In the genomic region with DNA sequence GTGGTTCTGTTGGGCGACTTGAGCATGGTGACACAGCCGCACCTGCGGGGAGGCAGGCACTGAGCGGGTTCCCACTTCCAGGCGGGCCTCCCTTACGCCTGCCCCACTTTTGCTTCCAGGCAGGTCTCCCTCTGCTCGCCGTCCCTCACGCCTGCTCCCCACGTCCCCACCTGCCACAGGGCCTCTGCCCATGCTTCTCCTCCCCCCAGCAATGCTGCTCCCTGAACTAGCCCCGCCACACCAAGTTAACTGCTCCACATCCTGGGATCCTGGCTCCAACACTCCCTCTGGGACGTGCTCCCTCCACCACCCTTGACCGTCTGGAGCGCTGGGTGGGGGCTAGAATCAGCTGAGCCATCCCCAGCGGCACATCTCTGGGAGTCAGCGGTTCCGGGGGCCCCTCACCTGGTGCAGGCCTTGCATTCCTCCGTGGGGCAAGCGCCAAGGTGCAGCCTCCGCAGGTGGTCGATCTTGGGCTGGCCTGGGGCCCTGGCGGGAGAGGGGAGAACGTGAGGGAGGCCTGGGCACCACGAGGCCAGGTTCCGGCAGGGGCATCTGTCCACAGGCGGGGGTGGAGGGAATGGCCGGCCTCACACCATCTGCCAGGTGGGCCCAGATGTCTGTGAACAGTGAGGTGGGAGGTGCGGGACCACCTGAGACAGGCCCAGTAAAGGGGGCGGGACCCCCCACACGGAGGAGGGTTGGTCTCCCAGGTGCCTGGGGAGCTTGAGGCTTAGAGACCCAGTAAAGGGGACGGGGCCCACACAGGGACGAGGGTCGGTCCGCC, we compare ENCODE assay signal across 12 cellular contexts. TPM values are rescaled to one million over a fixed set of nuclear protein-coding genes. Genes with fewer than 3 reads are reported as not detected.
DNase-seq lines count a peak whose midpoint lies in the region; ATAC-seq and TF ChIP-seq lines count a peak whose summit lies in the region.
"Had no signal": no experiment of that assay in that cellular context is flagged by ENCODE, and none has a peak within 500 bp of the region (broad histone marks: within the 10 kb centered on the region; RNA-seq: fewer than 3 reads in every experiment).

No MANE protein-coding gene starts in this region.

- H2AFZ ChIP-seq in PC-3 (ENCODE audit: low read length): no peak overlapping the region

- ATAC-seq in PC-3: no peak
- ATAC-seq in foreskin keratinocyte: no peak
- ATAC-seq in HG02973 (IDR thresholded peaks at IDR 0.05; ENCODE audit: unreplicated experiment): no peak
- ATAC-seq: activated naive CD8-positive, alpha-beta T cell treated with anti-CD3 and anti-CD28 coated beads, Interleukin-2, amount 50 U/mL, for 24 hours; naive thymus-derived CD4-positive, alpha-beta T cell had no signal

- TF ChIP-seq CTCF in PC-3 (conservative IDR thresholded peaks at IDR 0.05; ENCODE audit: low read depth, low read length): no peak
- no peak for TF ChIP-seq CTCF in foreskin keratinocyte (conservative IDR thresholded peaks at IDR 0.05)

- no peaks in the 10 kb centered on the region for H3K9me2 ChIP-seq in PC-3 (replicated peaks; ENCODE audit: low read length)

- H3K4me2 ChIP-seq in PC-3 (ENCODE audit: low read length): no peak overlapping the region

- H3K4me3 ChIP-seq in PC-3 (ENCODE audit: low read length): no peak overlapping the region
- no peak overlapping the region for H3K4me3 ChIP-seq in stomach smooth muscle (ENCODE audit: low read length in 2 of 2)

- H3K9ac ChIP-seq in PC-3 (ENCODE audit: low read length) (no peak overlapping the region), stomach smooth muscle (ENCODE audit: low read length in 2 of 2) (no peak overlapping the region)

- H3K27me3 ChIP-seq in PC-3 (ENCODE audit: low read length) (no peaks in the 10 kb centered on the region), foreskin keratinocyte (no peaks in the 10 kb centered on the region), stomach smooth muscle (ENCODE audit: control insufficient read depth in 1 of 2, insufficient read depth in 2 of 2, low read length in 2 of 2) (no peaks in the 10 kb centered on the region)

- BruUV-seq in PC-3 (replicated peaks; lab: Mats Ljungman, UMichigan): no TSS peak

- intact Hi-C loops in PC-3 (cut with micrococcal nuclease): no loop called here

- no peaks in the 10 kb centered on the region for H3K9me3 ChIP-seq in PC-3 (ENCODE audit: low read length)
- H3K9me3 ChIP-seq in stomach smooth muscle (ENCODE audit: control insufficient read depth in 2 of 2, low read length in 2 of 2): no peaks in the 10 kb centered on the region

- H3K79me2 ChIP-seq in PC-3 (ENCODE audit: low read length): no peaks in the 10 kb centered on the region

- POLR2A ChIA-PET in PC-3 (lab: Charles Lee; ENCODE audit: unreplicated experiment): no interaction called here

- no peaks in the 10 kb centered on the region for H4K20me1 ChIP-seq in PC-3 (ENCODE audit: low read length)

- CTCF ChIA-PET in PC-3 (lab: Charles Lee): no interaction called here

- no peaks in the 10 kb centered on the region for H3F3A ChIP-seq in PC-3 (ENCODE audit: low read length, unreplicated experiment)

- DNase-seq in PC-3: no peak
- DNase-seq in foreskin keratinocyte: no peak
- DNase-seq in HCEC 1CT: no peak
- DNase-seq in NCI-H2227 (lab: John Stamatoyannopoulos, UW; ENCODE audit: unreplicated experiment): no peak
- DNase-seq: activated naive CD8-positive, alpha-beta T cell treated with anti-CD3 and anti-CD28 coated beads, Interleukin-2, amount 50 U/mL, for 24 hours; effector CD8-positive, alpha-beta T cell; naive thymus-derived CD4-positive, alpha-beta T cell; NCI-H1930; stimulated activated CD4-positive, alpha-beta T cell treated with anti-CD3 and anti-CD28 coated beads, Interleukin-15, amount 100 ng/mL, for 24 hours had no signal

- H3K27ac ChIP-seq in PC-3 (ENCODE audit: low read length) (peak overlapping the region; percentile 89), foreskin keratinocyte (peak overlapping the region; percentile 82), stomach smooth muscle (ENCODE audit: low read length) (peak overlapping the region; percentile 37)

- H3K4me1 ChIP-seq in PC-3 (ENCODE audit: insufficient read depth, low read length): peaks cover 12% of the 10 kb centered on the region
- peaks cover 7% of the 10 kb centered on the region for H3K4me1 ChIP-seq in foreskin keratinocyte
- peaks cover 38% of the 10 kb centered on the region for H3K4me1 ChIP-seq in stomach smooth muscle (ENCODE audit: control insufficient read depth, insufficient read depth, low read length)

- H3K36me3 ChIP-seq in PC-3 (ENCODE audit: low read depth, low read length) (no peaks in the 10 kb centered on the region), stomach smooth muscle (ENCODE audit: control insufficient read depth in 2 of 2, insufficient read depth in 2 of 2, low read length in 2 of 2) (peaks cover 3 to 7% of the 10 kb centered on the region in 2 donors)

RNA-seq across cellular contexts. Expression of gene CFD, which starts 9.2 kb away (rescaled TPM):
- total RNA-seq in PC-3 (2014; rRNA removed): 22.4 and 38.0 TPM in 2 replicates
- total RNA-seq in foreskin keratinocyte: 1.6 and 1.7 TPM in 2 replicates
- polyA plus RNA-seq in foreskin keratinocyte: 2.0 and 3.8 TPM in 2 replicates

RNA-seq across cellular contexts. Expression of gene ELANE, which starts 16.5 kb away (rescaled TPM):
- not detected in 2 replicates for total RNA-seq in PC-3 (2014; rRNA removed)
- not detected in 2 replicates for total RNA-seq in foreskin keratinocyte
- polyA plus RNA-seq in foreskin keratinocyte: not detected in 2 replicates
- total RNA-seq: activated CD8-positive, alpha-beta memory T cell treated with anti-CD3 and anti-CD28 coated beads for 36 hours had no signal
- polyA plus RNA-seq: naive thymus-derived CD4-positive, alpha-beta T cell had no signal

RNA-seq across cellular contexts. Expression of gene MED16, which starts 24.3 kb away (rescaled TPM):
- total RNA-seq in PC-3 (2014; rRNA removed): 25.9 and 41.6 TPM in 2 replicates
- total RNA-seq in foreskin keratinocyte: 25.9 and 26.9 TPM in 2 replicates
- 41.3 and 44.2 TPM in 2 replicates for polyA plus RNA-seq in foreskin keratinocyte

RNA-seq across cellular contexts. Expression of gene RNU6-9, which starts 24.6 kb away (rescaled TPM):
- total RNA-seq in PC-3 (2014; rRNA removed): not detected in 2 replicates
- not detected in 2 replicates for total RNA-seq in foreskin keratinocyte
- not detected in 2 replicates for polyA plus RNA-seq in foreskin keratinocyte
- total RNA-seq: activated CD8-positive, alpha-beta memory T cell treated with anti-CD3 and anti-CD28 coated beads for 36 hours; naive thymus-derived CD4-positive, alpha-beta T cell had no signal
- polyA plus RNA-seq: naive thymus-derived CD4-positive, alpha-beta T cell had no signal

RNA-seq across cellular contexts. Expression of gene PRTN3, which starts 27.9 kb away (rescaled TPM):
- total RNA-seq in PC-3 (2014; rRNA removed) (0.29 and 0.40 TPM in 2 replicates), foreskin keratinocyte (not detected in 2 replicates)
- polyA plus RNA-seq in foreskin keratinocyte: not detected in 2 replicates
- total RNA-seq: activated CD8-positive, alpha-beta memory T cell treated with anti-CD3 and anti-CD28 coated beads for 36 hours had no signal
- polyA plus RNA-seq: naive thymus-derived CD4-positive, alpha-beta T cell had no signal

Comparison
In these comparisons a context has a peak if more than half of its experiments do, and no peak if none do; other contexts are left out.
1. H3K27ac ChIP-seq: peak in every context shown above with its lines; median percentile 89 in PC-3; 82 in foreskin keratinocyte; 37 in stomach smooth muscle.